Comparison of ENCODE assay signal across 13 cellular contexts in the genomic region with DNA sequence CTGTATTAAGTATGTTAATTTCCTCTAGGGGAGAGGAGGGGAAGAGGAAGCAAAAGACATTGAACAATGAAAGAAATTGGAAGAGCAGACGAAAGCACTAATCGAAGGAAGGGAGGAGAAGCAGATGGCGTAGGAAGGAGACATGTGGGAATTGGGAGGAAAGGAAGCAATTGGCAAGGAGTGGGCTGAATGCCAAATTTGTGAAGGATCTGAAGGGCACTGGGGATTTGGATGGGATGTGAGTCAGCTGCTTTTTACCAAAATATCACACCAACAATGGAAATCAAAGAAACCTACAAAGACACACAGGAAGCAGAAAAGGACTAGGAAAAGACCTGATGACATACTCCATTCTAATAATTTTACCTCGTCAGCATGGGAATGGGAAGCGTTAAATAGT.
DNase-seq lines count a peak whose midpoint lies in the region; ATAC-seq, FAIRE-seq and TF ChIP-seq lines count a peak whose summit lies in the region.
"Had no signal": no experiment of that assay in that cellular context is flagged by ENCODE, and none has a peak within 500 bp of the region (broad histone marks: within the 10 kb centered on the region; RNA-seq: fewer than 3 reads in every experiment).

No MANE protein-coding gene starts in this region.

- H3K9me3 Mint-ChIP-seq in brain: no peaks in the 10 kb centered on the region
- peaks cover 0 to 4% (median 0%) of the 10 kb centered on the region in 7 donors for H3K9me3 Mint-ChIP-seq in CD14-positive monocyte

- DNase-seq in COLO829 (ENCODE audit: low spot score) (peak; percentile 76), NCI-H128 (lab: John Stamatoyannopoulos, UW; ENCODE audit: unreplicated experiment) (peak; percentile 11), mesenchymal stem cell (peak; percentile 11), CD14-positive monocyte (ENCODE audit: low spot score) (no peak), pancreas (no peak), superior temporal gyrus (ENCODE audit: extremely low spot score) (no peak)
- DNase-seq: naive B cell, NCI-H1930, Peyer's patch had no signal

- H3K4me1 ChIP-seq in mesenchymal stem cell (ENCODE audit: control insufficient read depth, insufficient read depth, low read depth, low read length) (no peaks in the 10 kb centered on the region), pancreas (no peaks in the 10 kb centered on the region)
- H3K4me1 ChIP-seq: Peyer's patch had no signal

- no peak for TF ChIP-seq CTCF in brain (conservative IDR thresholded peaks at IDR 0.05)
- no peak for TF ChIP-seq CTCF in CD14-positive monocyte (IDR thresholded peaks at IDR 0.05)
- TF ChIP-seq CTCF in pancreas (IDR thresholded peaks at IDR 0.05): no peak

- H3K4me3 ChIP-seq in mesenchymal stem cell (ENCODE audit: insufficient read depth in 1 of 2, low read depth in 1 of 2, low read length in 2 of 2) (no peak overlapping the region), pancreas (no peak overlapping the region)
- H3K4me3 ChIP-seq: Peyer's patch had no signal

- H3K4me1 Mint-ChIP-seq in brain (peaks cover 33% of the 10 kb centered on the region), CD14-positive monocyte (no peaks in the 10 kb centered on the region)
- H3K4me1 Mint-ChIP-seq: naive B cell had no signal

- H2BK15ac ChIP-seq in mesenchymal stem cell (ENCODE audit: low read depth, poor library complexity, severe bottlenecking): no peak overlapping the region

- H3K14ac ChIP-seq in mesenchymal stem cell (ENCODE audit: low read length in 2 of 2): peak overlapping the region in 1 of 2 experiments; percentile 89

- peaks cover 6% of the 10 kb centered on the region for H3K36me3 Mint-ChIP-seq in brain
- no peaks in the 10 kb centered on the region for H3K36me3 Mint-ChIP-seq in CD14-positive monocyte
- H3K36me3 Mint-ChIP-seq: naive B cell had no signal

- H3K79me1 ChIP-seq in mesenchymal stem cell (replicated peaks; ENCODE audit: low read length, poor library complexity, severe bottlenecking): no peaks in the 10 kb centered on the region

- H2BK12ac ChIP-seq in mesenchymal stem cell (ENCODE audit: low read length in 2 of 2): peak overlapping the region in 1 of 2 experiments; percentile 29

- intact Hi-C loops in CD14-positive monocyte (cut with micrococcal nuclease): no loop called here
- intact Hi-C loops in pancreas (cut with DNase I): no loop called here

- no peak overlapping the region for H4K91ac ChIP-seq in mesenchymal stem cell (ENCODE audit: low read length)

- no peak overlapping the region for H3K18ac ChIP-seq in mesenchymal stem cell (ENCODE audit: low read depth in 1 of 2, low read length in 2 of 2)

- no peak overlapping the region for H3K4me2 ChIP-seq in mesenchymal stem cell (ENCODE audit: low read length, poor library complexity, severe bottlenecking)

- 57% methylated on average over 3 of the region's 5 CpGs for WGBS in mesenchymal stem cell
- WGBS in pancreas, 2 donors: 68 to 79% methylated on average over 5 of the region's 5 CpGs

- H3K27me3 Mint-ChIP-seq in brain (no peaks in the 10 kb centered on the region), CD14-positive monocyte (ENCODE audit: low read depth in 3 of 3) (peaks cover 0 to 2% (median 0%) of the 10 kb centered on the region in 3 donors)
- H3K27me3 Mint-ChIP-seq: naive B cell had no signal

- no peak overlapping the region for H4K8ac ChIP-seq in mesenchymal stem cell (ENCODE audit: low read length)

- no peak overlapping the region for H2BK120ac ChIP-seq in mesenchymal stem cell (ENCODE audit: low read depth, low read length)

- H3K9me3 ChIP-seq in mesenchymal stem cell (ENCODE audit: control insufficient read depth, low read length) (no peaks in the 10 kb centered on the region), pancreas (no peaks in the 10 kb centered on the region)
- H3K9me3 ChIP-seq: Peyer's patch had no signal

- ATAC-seq in HG03039 (IDR thresholded peaks at IDR 0.05; ENCODE audit: unreplicated experiment): no peak
- no peak for ATAC-seq in pancreas
- ATAC-seq: HepG2 had no signal

- H3K4ac ChIP-seq in mesenchymal stem cell (ENCODE audit: low read depth in 1 of 2, low read length in 2 of 2): no peak overlapping the region

- H2BK5ac ChIP-seq in mesenchymal stem cell (ENCODE audit: low read depth, low read length, poor library complexity, severe bottlenecking): no peak overlapping the region

- H3K27ac Mint-ChIP-seq in brain (peak overlapping the region; percentile 13 to 87 (median 37)), CD14-positive monocyte (peak overlapping the region in 1 of 7 donors; percentile 31)
- H3K27ac Mint-ChIP-seq: naive B cell had no signal

- no peak overlapping the region for H3K23ac ChIP-seq in mesenchymal stem cell (ENCODE audit: low read length in 2 of 2)

- no peak overlapping the region for H3K9ac ChIP-seq in mesenchymal stem cell (ENCODE audit: low read length)

- no peak for FAIRE-seq in pancreas (lab: Jason Lieb, UNC)
- FAIRE-seq: HepG2 had no signal

- H3K4me3 Mint-ChIP-seq in brain (peak overlapping the region in 3 of 5 experiments; percentile 2 to 39 (median 33)), CD14-positive monocyte (no peak overlapping the region)
- H3K4me3 Mint-ChIP-seq: naive B cell had no signal

- no peaks in the 10 kb centered on the region for H3K36me3 ChIP-seq in mesenchymal stem cell (ENCODE audit: control insufficient read depth in 1 of 2, insufficient read depth in 2 of 2, low read depth in 1 of 2, low read length in 2 of 2)
- H3K36me3 ChIP-seq in pancreas: no peaks in the 10 kb centered on the region
- H3K36me3 ChIP-seq: Peyer's patch had no signal

- H2AFZ ChIP-seq in mesenchymal stem cell (ENCODE audit: low read depth, low read length): no peak overlapping the region

- no peak overlapping the region for H3K27ac ChIP-seq in mesenchymal stem cell (ENCODE audit: low read length, poor library complexity, severe bottlenecking)
- H3K27ac ChIP-seq in pancreas: no peak overlapping the region
- H3K27ac ChIP-seq: C4-2B, Peyer's patch had no signal

- H3K27me3 ChIP-seq in mesenchymal stem cell (ENCODE audit: control insufficient read depth in 1 of 2, insufficient read depth in 1 of 2, low read length in 2 of 2) (no peaks in the 10 kb centered on the region), pancreas (no peaks in the 10 kb centered on the region)
- H3K27me3 ChIP-seq: Peyer's patch had no signal

- no peak overlapping the region for H2AK5ac ChIP-seq in mesenchymal stem cell (ENCODE audit: low read length, severe bottlenecking)

Comparison
In these comparisons a context has a peak if more than half of its experiments do, and no peak if none do; other contexts are left out.
1. DNase-seq: peak in COLO829 (single experiment), NCI-H128 (single experiment) and mesenchymal stem cell (single experiment); none in CD14-positive monocyte (single experiment), pancreas (0 of 6) and superior temporal gyrus (single experiment).
2. H3K4me3 Mint-ChIP-seq: peak in brain (3 of 5); none in CD14-positive monocyte (0 of 2).